Comparison of ENCODE assay signal across 21 cellular contexts in the genomic region with DNA sequence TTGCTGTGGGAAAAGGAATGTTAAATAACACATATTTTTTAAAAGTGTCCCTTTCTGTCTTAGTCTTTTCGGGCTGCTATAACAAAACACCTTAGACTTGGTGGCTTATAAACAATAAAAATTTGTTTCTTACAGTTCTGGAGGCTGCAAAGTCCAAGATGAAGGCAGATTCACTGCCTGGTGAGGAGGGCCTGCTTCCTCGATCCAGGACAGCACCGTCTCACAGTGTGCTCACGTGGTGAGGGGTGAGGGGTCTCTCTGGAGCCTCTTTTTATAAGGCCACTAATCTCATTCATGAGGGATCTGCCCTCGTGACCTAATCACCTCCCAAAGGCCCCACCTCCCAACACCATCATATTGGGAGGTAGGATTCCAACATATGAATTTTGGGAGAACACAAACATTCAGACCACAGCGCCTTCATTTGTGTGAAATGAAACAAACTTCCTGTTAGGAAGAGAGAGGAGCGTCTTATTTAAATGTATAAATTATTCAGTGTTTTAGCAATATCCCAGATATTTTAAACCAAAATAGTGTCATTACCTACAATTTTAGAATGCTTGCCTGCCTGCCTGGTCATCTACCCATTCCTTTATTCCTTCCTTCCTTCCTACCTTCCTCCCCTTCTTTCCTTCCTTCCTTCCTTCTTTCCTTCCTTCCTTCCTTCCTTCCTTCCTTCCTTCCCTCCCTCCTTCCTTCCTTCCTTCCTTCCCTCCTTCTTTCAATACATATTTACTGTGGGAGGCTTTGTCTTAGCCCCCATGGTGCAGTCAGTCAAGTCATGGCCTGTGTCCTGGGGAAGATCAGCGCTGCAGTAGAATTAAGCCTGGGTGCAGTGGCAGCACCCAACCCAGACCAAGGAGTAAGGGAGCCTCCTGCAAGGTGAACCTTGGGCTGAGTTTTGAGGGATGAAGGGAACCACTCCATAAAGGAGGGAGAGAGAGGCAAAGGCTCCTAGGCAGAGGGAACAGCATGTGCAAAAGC.
DNase-seq lines count a peak whose midpoint lies in the region; TF ChIP-seq lines count a peak whose summit lies in the region.
"Had no signal": no experiment of that assay in that cellular context is flagged by ENCODE, and none has a peak within 500 bp of the region (broad histone marks: within the 10 kb centered on the region; RNA-seq: fewer than 3 reads in every experiment).

No MANE protein-coding gene starts in this region.

- H3K4me3 ChIP-seq in A673 (ENCODE audit: low read depth, low read length, poor library complexity, severe bottlenecking): peak overlapping the region; percentile 51
- H3K4me3 ChIP-seq in SK-N-MC: peak overlapping the region; percentile 82
- H3K4me3 ChIP-seq in neural progenitor cell: no peak overlapping the region
- H3K4me3 ChIP-seq: A549, BLaER1 had no signal

- H3K9me3 ChIP-seq in A673 (ENCODE audit: low read depth, low read length, poor library complexity, severe bottlenecking) (peaks cover 3% of the 10 kb centered on the region), SK-N-MC (ENCODE audit: low read depth, low read length) (no peaks in the 10 kb centered on the region; the same call in 1 of the 2 replicates), neural progenitor cell (ENCODE audit: low read depth) (no peaks in the 10 kb centered on the region)
- H3K9me3 ChIP-seq: A549, BE2C had no signal

- H4K20me1 ChIP-seq in neural progenitor cell (ENCODE audit: low read depth): no peaks in the 10 kb centered on the region
- H4K20me1 ChIP-seq: BLaER1 had no signal

- peaks cover 6% of the 10 kb centered on the region for H3K9me3 Mint-ChIP-seq in neural progenitor cell
- H3K9me3 Mint-ChIP-seq in Calu3 (ENCODE audit: low read depth, unreplicated experiment): no peaks in the 10 kb centered on the region
- H3K9me3 Mint-ChIP-seq: CD8-positive, alpha-beta memory T cell had no signal

- CTCF ChIA-PET in A673 (lab: Charles Lee) (no interaction called here), Calu3 (lab: Charles Lee) (no interaction called here)

- no peak for TF ChIP-seq CTCF in A673 (conservative IDR thresholded peaks at IDR 0.05; ENCODE audit: low read depth, low read length)
- no peak for TF ChIP-seq CTCF in neural progenitor cell (IDR thresholded peaks at IDR 0.05)
- no peak for TF ChIP-seq CTCF in Calu3 (IDR thresholded peaks at IDR 0.05; ENCODE audit: unreplicated experiment)

- H3K36me3 Mint-ChIP-seq in neural progenitor cell (no peaks in the 10 kb centered on the region), Calu3 (ENCODE audit: insufficient read depth, unreplicated experiment) (no peaks in the 10 kb centered on the region)
- H3K36me3 Mint-ChIP-seq: CD14-positive monocyte; CD4-positive, alpha-beta memory T cell; CD4-positive, CD25-positive, alpha-beta regulatory T cell had no signal

- POLR2A ChIA-PET in A673 (lab: Charles Lee; ENCODE audit: low non-redundant PET): interaction anchor here (0.7 to 1.0 kb wide), 2 partner anchors 28 kb away, joined by 5 to 6 read pairs; no protein-coding TSS in a partner anchor

- no peak overlapping the region for H3K4me2 ChIP-seq in neural progenitor cell
- H3K4me2 ChIP-seq: A549, BLaER1 had no signal

- peak; percentile 94 for DNase-seq in A673 (ENCODE audit: low spot score)
- peak; percentile 92 for DNase-seq in SK-N-MC (ENCODE audit: low read depth, low spot score)
- peak; percentile 29 for DNase-seq in islet precursor cell
- DNase-seq in neural progenitor cell (ENCODE audit: low spot score): no peak
- DNase-seq in epidermal melanocyte (ENCODE audit: insufficient read length, low spot score): no peak
- DNase-seq in Calu3: no peak
- no peak for DNase-seq in central memory CD4-positive, alpha-beta T cell
- no peak for DNase-seq in stimulated activated CD4-positive, alpha-beta T cell treated with anti-CD3 and anti-CD28 coated beads, Interleukin-15, amount 100 ng/mL, for 24 hours
- DNase-seq: ACHN; BE2C; C1 segment of cervical spinal cord; CD4-positive, alpha-beta memory T cell; CD4-positive, CD25-positive, alpha-beta regulatory T cell; CD8-positive, alpha-beta memory T cell; COR-L47; DMS79 treated with DMSO at 0.1 percent for 48 hours; GF-D8 had no signal

- H3K4me1 ChIP-seq in A673 (ENCODE audit: insufficient read depth, low read length, poor library complexity, severe bottlenecking) (peaks cover 28% of the 10 kb centered on the region), neural progenitor cell (peaks cover 8% of the 10 kb centered on the region)
- H3K4me1 ChIP-seq: A549, BE2C, BLaER1 had no signal

- H3K27me3 ChIP-seq in A673 (replicated peaks; ENCODE audit: insufficient read depth, low read depth, low read length, poor library complexity) (no peaks in the 10 kb centered on the region), neural progenitor cell (no peaks in the 10 kb centered on the region)
- H3K27me3 ChIP-seq: BE2C, BLaER1 had no signal

- H3K36me3 ChIP-seq in A673 (ENCODE audit: insufficient read depth, low read length, poor library complexity, severe bottlenecking): peaks cover 30% of the 10 kb centered on the region
- H3K36me3 ChIP-seq in SK-N-MC (ENCODE audit: insufficient read depth, low read length): peaks cover 27% of the 10 kb centered on the region; the same call in 1 of the 2 replicates
- H3K36me3 ChIP-seq in neural progenitor cell: no peaks in the 10 kb centered on the region
- H3K36me3 ChIP-seq: BE2C, BLaER1 had no signal

- peaks cover 1% of the 10 kb centered on the region for H3F3A ChIP-seq in neural progenitor cell (ENCODE audit: low read depth)

- BruUV-seq in A673 (replicated peaks; lab: Mats Ljungman, UMichigan) (no TSS peak), Calu3 (replicated peaks; lab: Mats Ljungman, UMichigan) (no TSS peak)

- no peaks in the 10 kb centered on the region for H3K79me2 ChIP-seq in neural progenitor cell (ENCODE audit: low read depth)

- H3K27ac ChIP-seq in A673 (ENCODE audit: low read depth, low read length, poor library complexity, severe bottlenecking) (peak overlapping the region; percentile 99), SK-N-MC (peak overlapping the region; percentile 100), neural progenitor cell (no peak overlapping the region)
- H3K27ac ChIP-seq: 22Rv1, A549, BLaER1 had no signal

- H3K27me3 Mint-ChIP-seq in neural progenitor cell (ENCODE audit: insufficient read depth, low read depth) (peaks cover 2% of the 10 kb centered on the region), Calu3 (ENCODE audit: unreplicated experiment) (peaks cover 7% of the 10 kb centered on the region)

- H2AFZ ChIP-seq in neural progenitor cell (replicated peaks): no peak overlapping the region

- intact Hi-C loops in A673 (cut with micrococcal nuclease; ENCODE audit: unreplicated experiment) (loop anchor here (1.0 to 10.0 kb wide), 5 partner anchors 28 to 605 kb away; a partner anchor contains a TSS), Calu3 (cut with micrococcal nuclease; ENCODE audit: unreplicated experiment) (loop anchor here (10.0 kb wide), 2 partner anchors 152 to 212 kb away; no protein-coding TSS in a partner anchor)

- H3K9ac ChIP-seq in SK-N-MC (ENCODE audit: insufficient read length) (peak overlapping the region; percentile 96), neural progenitor cell (no peak overlapping the region)
- H3K9ac ChIP-seq: BLaER1 had no signal

- peak overlapping the region; percentile 18 for H3K27ac Mint-ChIP-seq in neural progenitor cell
- no peak overlapping the region for H3K27ac Mint-ChIP-seq in Calu3 (ENCODE audit: unreplicated experiment)
- H3K27ac Mint-ChIP-seq: CD14-positive monocyte; CD4-positive, alpha-beta memory T cell; CD4-positive, CD25-positive, alpha-beta regulatory T cell; CD8-positive, alpha-beta memory T cell had no signal

- H3K4me3 Mint-ChIP-seq in neural progenitor cell (no peak overlapping the region), Calu3 (ENCODE audit: low read depth, unreplicated experiment) (no peak overlapping the region)
- H3K4me3 Mint-ChIP-seq: CD14-positive monocyte; CD4-positive, alpha-beta memory T cell; CD4-positive, CD25-positive, alpha-beta regulatory T cell; CD8-positive, alpha-beta memory T cell had no signal

- H3K4me1 Mint-ChIP-seq in neural progenitor cell (peaks cover 10% of the 10 kb centered on the region), Calu3 (ENCODE audit: low read depth, unreplicated experiment) (no peaks in the 10 kb centered on the region)
- H3K4me1 Mint-ChIP-seq: CD4-positive, alpha-beta memory T cell; CD4-positive, CD25-positive, alpha-beta regulatory T cell; CD8-positive, alpha-beta memory T cell had no signal

Comparison
In these comparisons a context has a peak if more than half of its experiments do, and no peak if none do; other contexts are left out.
1. DNase-seq: peak in A673 (single experiment), SK-N-MC (single experiment) and islet precursor cell (single experiment); none in neural progenitor cell (single experiment), epidermal melanocyte (single experiment), Calu3 (single experiment), central memory CD4-positive, alpha-beta T cell (single experiment) and stimulated activated CD4-positive, alpha-beta T cell treated with anti-CD3 and anti-CD28 coated beads, Interleukin-15, amount 100 ng/mL, for 24 hours (single experiment).